ENCODE assay signal across 10 cellular contexts in the genomic region with DNA sequence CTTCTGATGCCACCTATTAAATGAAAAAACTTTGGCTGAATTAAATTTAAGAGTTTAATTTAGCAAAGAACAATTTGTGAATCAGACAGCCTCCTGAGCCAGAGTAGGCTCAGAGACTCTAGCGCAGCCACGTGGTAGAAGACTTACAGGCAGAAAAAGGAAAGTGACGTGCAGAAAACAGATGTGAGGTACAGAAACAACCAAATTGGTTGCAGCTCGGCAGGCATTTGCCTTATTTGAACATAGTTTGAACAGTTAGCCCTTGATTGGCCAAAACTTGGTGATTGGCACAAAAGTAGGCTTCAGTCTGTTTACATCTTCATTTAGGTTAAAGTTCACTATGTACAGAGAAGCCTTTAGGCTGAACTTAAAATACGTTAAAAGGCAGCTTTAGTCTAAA. TPM values are rescaled to one million over a fixed set of nuclear protein-coding genes. Genes with fewer than 3 reads are reported as not detected.
DNase-seq lines count a peak whose midpoint lies in the region; ATAC-seq and TF ChIP-seq lines count a peak whose summit lies in the region.
"Had no signal": no experiment of that assay in that cellular context is flagged by ENCODE, and none has a peak within 500 bp of the region (broad histone marks: within the 10 kb centered on the region; RNA-seq: fewer than 3 reads in every experiment).

No MANE protein-coding gene starts in this region.

- no peak for TF ChIP-seq CTCF in lower leg skin (IDR thresholded peaks at IDR 0.05)
- TF ChIP-seq CTCF in GM10266 (IDR thresholded peaks at IDR 0.05; ENCODE audit: control insufficient read depth, insufficient read depth, low read depth, missing control alignments): no peak

- H3K36me3 ChIP-seq in ACC112 (ENCODE audit: insufficient read depth, low read length) (peaks cover 14% of the 10 kb centered on the region; the same call in 1 of the 2 replicates), HUES64 (ENCODE audit: insufficient read depth, low read length) (no peaks in the 10 kb centered on the region)
- H3K36me3 ChIP-seq: pancreas had no signal

- no peaks in the 10 kb centered on the region for H3K79me2 ChIP-seq in ACC112 (ENCODE audit: control insufficient read depth, insufficient read depth, low read length, unreplicated experiment)

- H3K9ac ChIP-seq in HUES64 (ENCODE audit: low read depth, low read length): no peak overlapping the region

- WGBS in HUES64: 21% methylated on average over 4 of the region's 5 CpGs
- WGBS in lower leg skin, 2 donors: 37 to 50% methylated on average over 5 of the region's 5 CpGs

- H2AFZ ChIP-seq in ACC112 (ENCODE audit: low read length, unreplicated experiment): peak overlapping the region; percentile 21

- H3K27ac ChIP-seq in ACC112 (ENCODE audit: low read depth, low read length): peak overlapping the region; percentile 61
- peak overlapping the region; percentile 96 for H3K27ac ChIP-seq in HUES64 (ENCODE audit: low read depth, low read length)
- H3K27ac ChIP-seq: pancreas had no signal

- ATAC-seq in HG03439 (IDR thresholded peaks at IDR 0.05; ENCODE audit: unreplicated experiment): no peak
- ATAC-seq in HG02571 (IDR thresholded peaks at IDR 0.05; ENCODE audit: unreplicated experiment): no peak

- DNase-seq in dermis blood vessel endothelial cell: peak; percentile 78
- peak; percentile 39 to 82 for DNase-seq in lower leg skin (ENCODE audit: low spot score in 2 of 2)
- DNase-seq in GM10266 (ENCODE audit: extremely low spot score): no peak
- DNase-seq in SHP77 (lab: John Stamatoyannopoulos, UW): no peak
- DNase-seq: Calu3, pancreas had no signal

- H3K4me1 ChIP-seq in ACC112 (ENCODE audit: control insufficient read depth, insufficient read depth, low read length, unreplicated experiment) (peaks cover 14% of the 10 kb centered on the region), HUES64 (ENCODE audit: insufficient read depth, low read length) (peaks cover 29% of the 10 kb centered on the region)
- H3K4me1 ChIP-seq: pancreas had no signal

- H3K27me3 ChIP-seq in ACC112 (ENCODE audit: insufficient read depth, low read length): no peaks in the 10 kb centered on the region
- H3K27me3 ChIP-seq in HUES64 (ENCODE audit: insufficient read depth, low read length): no peaks in the 10 kb centered on the region
- H3K27me3 ChIP-seq: pancreas had no signal

- peaks cover 10% of the 10 kb centered on the region for H3K9me3 ChIP-seq in HUES64 (ENCODE audit: insufficient read depth, low read depth, low read length)
- H3K9me3 ChIP-seq: pancreas had no signal

- H3K4me3 ChIP-seq in ACC112 (ENCODE audit: low read depth, low read length) (no peak overlapping the region), HUES64 (ENCODE audit: low read length) (no peak overlapping the region), lower leg skin (ENCODE audit: low read depth, poor library complexity, severe bottlenecking) (no peak overlapping the region)
- H3K4me3 ChIP-seq: pancreas had no signal

- TF ChIP-seq POLR2A in lower leg skin (IDR thresholded peaks at IDR 0.05): no peak

- intact Hi-C loops in lower leg skin (cut with DNase I; ENCODE audit: low total_unique reads): no loop called here

RNA-seq across cellular contexts. Expression of gene TCP10L, which starts 22.9 kb away (rescaled TPM):
- 0.40 TPM for polyA plus RNA-seq in HUES64 (2013, experiment 1 of 2)
- polyA plus RNA-seq in HUES64 (2013, experiment 2 of 2): 0.82 TPM
- total RNA-seq in dermis blood vessel endothelial cell: 0.09 and 0.68 TPM in 2 replicates
- total RNA-seq in lower leg skin: under 1 TPM in 1 of 4 donors, not detected in 3; 0.25 TPM
- total RNA-seq: Calu3 had no signal

RNA-seq across cellular contexts. Expression of gene CFAP298, which starts 49.8 kb away (rescaled TPM):
- polyA plus RNA-seq in HUES64 (2013, experiment 1 of 2): 79.7 TPM
- polyA plus RNA-seq in HUES64 (2013, experiment 2 of 2): 72.6 TPM
- total RNA-seq in dermis blood vessel endothelial cell: 33.9 and 40.7 TPM in 2 replicates
- 10 to 100 TPM; 19.5 to 40.3 (median 30.7) TPM for total RNA-seq in lower leg skin

Comparison
In these comparisons a context has a peak if more than half of its experiments do, and no peak if none do; other contexts are left out.
1. DNase-seq: peak in dermis blood vessel endothelial cell (single experiment) and lower leg skin (2 of 2); none in GM10266 (single experiment) and SHP77 (0 of 2).